1 cellular context compared by ENCODE assay signal in the genomic region with DNA sequence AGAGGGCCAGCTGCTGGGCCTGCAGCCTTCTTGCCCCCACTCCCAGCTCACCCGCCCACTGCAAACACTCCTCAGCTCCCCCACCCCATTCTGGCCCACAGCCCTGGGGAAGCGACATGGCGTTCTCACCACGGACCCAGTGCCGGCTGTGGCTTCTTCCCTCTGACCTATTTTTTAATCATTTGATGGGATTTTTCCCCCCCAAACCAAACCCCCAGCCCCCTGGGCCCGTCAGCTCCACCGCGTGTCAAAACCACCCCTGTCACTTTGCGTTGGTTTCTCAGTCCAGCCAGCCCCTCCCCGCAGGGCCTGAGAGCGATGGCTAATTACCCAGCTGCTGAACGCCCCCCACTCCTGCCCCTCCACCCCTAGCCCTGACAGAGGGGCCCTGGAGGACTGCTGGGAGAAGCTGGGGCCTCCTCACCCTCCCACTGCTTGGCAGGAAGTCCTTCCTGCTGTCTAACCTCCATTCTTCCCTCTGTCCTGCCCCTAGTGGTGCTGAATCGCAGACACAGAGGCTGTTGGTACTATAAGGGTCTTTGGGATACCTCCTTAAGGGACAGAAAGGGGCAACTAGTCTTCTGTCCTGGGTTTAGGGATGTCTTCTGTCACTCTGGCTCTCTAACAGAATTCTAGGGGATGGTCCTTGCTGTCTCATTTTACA.
TF ChIP-seq lines count a peak whose summit lies in the region.

No MANE protein-coding gene starts in this region.

TF ChIP-seq in GM23338, 12 proteins besides CTCF, POLR2A, EP300 and RAD21:
- TF ChIP-seq, protein P1, sequence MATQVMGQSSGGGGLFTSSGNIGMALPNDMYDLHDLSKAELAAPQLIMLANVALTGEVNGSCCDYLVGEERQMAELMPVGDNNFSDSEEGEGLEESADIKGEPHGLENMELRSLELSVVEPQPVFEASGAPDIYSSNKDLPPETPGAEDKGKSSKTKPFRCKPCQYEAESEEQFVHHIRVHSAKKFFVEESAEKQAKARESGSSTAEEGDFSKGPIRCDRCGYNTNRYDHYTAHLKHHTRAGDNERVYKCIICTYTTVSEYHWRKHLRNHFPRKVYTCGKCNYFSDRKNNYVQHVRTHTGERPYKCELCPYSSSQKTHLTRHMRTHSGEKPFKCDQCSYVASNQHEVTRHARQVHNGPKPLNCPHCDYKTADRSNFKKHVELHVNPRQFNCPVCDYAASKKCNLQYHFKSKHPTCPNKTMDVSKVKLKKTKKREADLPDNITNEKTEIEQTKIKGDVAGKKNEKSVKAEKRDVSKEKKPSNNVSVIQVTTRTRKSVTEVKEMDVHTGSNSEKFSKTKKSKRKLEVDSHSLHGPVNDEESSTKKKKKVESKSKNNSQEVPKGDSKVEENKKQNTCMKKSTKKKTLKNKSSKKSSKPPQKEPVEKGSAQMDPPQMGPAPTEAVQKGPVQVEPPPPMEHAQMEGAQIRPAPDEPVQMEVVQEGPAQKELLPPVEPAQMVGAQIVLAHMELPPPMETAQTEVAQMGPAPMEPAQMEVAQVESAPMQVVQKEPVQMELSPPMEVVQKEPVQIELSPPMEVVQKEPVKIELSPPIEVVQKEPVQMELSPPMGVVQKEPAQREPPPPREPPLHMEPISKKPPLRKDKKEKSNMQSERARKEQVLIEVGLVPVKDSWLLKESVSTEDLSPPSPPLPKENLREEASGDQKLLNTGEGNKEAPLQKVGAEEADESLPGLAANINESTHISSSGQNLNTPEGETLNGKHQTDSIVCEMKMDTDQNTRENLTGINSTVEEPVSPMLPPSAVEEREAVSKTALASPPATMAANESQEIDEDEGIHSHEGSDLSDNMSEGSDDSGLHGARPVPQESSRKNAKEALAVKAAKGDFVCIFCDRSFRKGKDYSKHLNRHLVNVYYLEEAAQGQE (IDR thresholded peaks at IDR 0.05; ENCODE audit: unreplicated experiment) = peak; percentile 62
- no peak for TF ChIP-seq STAT1 (IDR thresholded peaks at IDR 0.05; ENCODE audit: unreplicated experiment)
TF ChIP-seq in GM23338: peak in this region for 1.
